1 cellular context compared by ENCODE assay signal in the genomic region with DNA sequence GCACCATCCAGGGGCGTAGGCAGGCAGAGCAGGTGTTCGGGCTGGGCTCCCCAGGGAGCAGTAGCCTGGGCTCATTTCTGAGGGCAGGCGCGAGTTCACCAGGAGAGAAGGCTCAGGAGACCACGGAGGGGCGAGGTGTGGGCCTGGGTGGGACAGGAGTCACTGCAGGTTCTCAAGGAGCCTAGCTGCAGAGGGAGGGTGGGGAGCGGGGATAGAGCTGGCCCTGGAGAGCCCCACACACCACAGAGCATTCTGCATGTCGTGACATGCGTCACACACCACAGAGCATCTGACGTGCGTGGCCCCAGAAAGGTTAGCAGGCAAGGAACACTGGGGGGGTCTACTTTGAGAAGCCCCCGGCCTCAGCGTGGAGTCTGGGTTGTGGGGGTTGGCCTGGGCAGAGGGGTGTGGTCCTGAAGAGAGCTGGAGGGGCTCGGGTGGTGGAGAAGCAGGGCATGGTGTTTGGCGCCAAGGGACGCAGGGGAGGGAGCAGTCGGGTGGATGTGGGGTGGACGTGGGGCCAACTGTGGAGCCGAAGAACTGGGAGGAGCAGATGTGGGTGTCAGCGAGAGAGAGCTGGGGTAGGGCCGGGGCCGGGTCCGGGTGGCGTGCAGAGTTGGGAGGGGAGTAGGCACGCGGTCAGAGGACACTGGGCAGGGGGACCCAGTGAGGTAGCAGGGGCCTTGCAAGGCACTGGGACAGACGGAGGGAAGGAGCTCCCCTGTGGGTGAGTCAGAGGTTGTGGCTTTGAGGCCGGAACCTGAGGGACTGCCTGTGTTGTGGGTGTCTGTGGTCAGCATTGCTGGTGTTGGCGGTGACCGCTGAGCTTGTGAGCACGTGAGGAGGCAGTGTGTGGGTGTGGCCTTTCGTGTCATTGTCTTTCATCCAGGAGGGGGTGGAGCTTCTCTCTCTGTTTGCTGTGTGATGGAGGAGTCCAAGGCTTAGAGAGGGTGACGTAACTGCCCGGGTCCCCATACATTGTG.
TF ChIP-seq lines count a peak whose summit lies in the region.

No MANE protein-coding gene starts in this region.

TF ChIP-seq in K562, 482 proteins besides CTCF, POLR2A, EP300 and RAD21 (continued from another document):
- TF ChIP-seq TRIM25 (IDR thresholded peaks at IDR 0.05; ENCODE audit: borderline replicate concordance) (no peak), C11orf30 (IDR thresholded peaks at IDR 0.05; ENCODE audit: low read depth) (no peak), PTRF (tag; IDR thresholded peaks at IDR 0.05) (no peak), KAT2B (IDR thresholded peaks at IDR 0.05; ENCODE audit: low read depth, low read length) (no peak), MITF (IDR thresholded peaks at IDR 0.05) (peak; percentile 37; the same call in 1 of the 2 replicates), ZNF3 (CRISPR knock-in tag; IDR thresholded peaks at IDR 0.05) (no peak), PREB (CRISPR knock-in tag; IDR thresholded peaks at IDR 0.05) (no peak), NCOA2 (IDR thresholded peaks at IDR 0.05; ENCODE audit: partially characterized antibody in 2 of 2) (no peak), CREM (IDR thresholded peaks at IDR 0.05; ENCODE audit: low read depth) (peak; percentile 76), RREB1 (CRISPR knock-in tag; IDR thresholded peaks at IDR 0.05) (no peak), TOE1 (IDR thresholded peaks at IDR 0.05; ENCODE audit: borderline replicate concordance) (no peak), TOE1 (CRISPR knock-in tag; IDR thresholded peaks at IDR 0.05; ENCODE audit: borderline replicate concordance, low read depth) (no peak), ESRRA (IDR thresholded peaks at IDR 0.05; ENCODE audit: borderline replicate concordance, low read depth) (peak; percentile 92; the same call in 1 of the 2 replicates), ZNF184 (CRISPR knock-in tag; IDR thresholded peaks at IDR 0.05) (no peak), ZNF146 (CRISPR knock-in tag; IDR thresholded peaks at IDR 0.05; ENCODE audit: unreplicated experiment) (no peak)
- TF ChIP-seq, protein P1, sequence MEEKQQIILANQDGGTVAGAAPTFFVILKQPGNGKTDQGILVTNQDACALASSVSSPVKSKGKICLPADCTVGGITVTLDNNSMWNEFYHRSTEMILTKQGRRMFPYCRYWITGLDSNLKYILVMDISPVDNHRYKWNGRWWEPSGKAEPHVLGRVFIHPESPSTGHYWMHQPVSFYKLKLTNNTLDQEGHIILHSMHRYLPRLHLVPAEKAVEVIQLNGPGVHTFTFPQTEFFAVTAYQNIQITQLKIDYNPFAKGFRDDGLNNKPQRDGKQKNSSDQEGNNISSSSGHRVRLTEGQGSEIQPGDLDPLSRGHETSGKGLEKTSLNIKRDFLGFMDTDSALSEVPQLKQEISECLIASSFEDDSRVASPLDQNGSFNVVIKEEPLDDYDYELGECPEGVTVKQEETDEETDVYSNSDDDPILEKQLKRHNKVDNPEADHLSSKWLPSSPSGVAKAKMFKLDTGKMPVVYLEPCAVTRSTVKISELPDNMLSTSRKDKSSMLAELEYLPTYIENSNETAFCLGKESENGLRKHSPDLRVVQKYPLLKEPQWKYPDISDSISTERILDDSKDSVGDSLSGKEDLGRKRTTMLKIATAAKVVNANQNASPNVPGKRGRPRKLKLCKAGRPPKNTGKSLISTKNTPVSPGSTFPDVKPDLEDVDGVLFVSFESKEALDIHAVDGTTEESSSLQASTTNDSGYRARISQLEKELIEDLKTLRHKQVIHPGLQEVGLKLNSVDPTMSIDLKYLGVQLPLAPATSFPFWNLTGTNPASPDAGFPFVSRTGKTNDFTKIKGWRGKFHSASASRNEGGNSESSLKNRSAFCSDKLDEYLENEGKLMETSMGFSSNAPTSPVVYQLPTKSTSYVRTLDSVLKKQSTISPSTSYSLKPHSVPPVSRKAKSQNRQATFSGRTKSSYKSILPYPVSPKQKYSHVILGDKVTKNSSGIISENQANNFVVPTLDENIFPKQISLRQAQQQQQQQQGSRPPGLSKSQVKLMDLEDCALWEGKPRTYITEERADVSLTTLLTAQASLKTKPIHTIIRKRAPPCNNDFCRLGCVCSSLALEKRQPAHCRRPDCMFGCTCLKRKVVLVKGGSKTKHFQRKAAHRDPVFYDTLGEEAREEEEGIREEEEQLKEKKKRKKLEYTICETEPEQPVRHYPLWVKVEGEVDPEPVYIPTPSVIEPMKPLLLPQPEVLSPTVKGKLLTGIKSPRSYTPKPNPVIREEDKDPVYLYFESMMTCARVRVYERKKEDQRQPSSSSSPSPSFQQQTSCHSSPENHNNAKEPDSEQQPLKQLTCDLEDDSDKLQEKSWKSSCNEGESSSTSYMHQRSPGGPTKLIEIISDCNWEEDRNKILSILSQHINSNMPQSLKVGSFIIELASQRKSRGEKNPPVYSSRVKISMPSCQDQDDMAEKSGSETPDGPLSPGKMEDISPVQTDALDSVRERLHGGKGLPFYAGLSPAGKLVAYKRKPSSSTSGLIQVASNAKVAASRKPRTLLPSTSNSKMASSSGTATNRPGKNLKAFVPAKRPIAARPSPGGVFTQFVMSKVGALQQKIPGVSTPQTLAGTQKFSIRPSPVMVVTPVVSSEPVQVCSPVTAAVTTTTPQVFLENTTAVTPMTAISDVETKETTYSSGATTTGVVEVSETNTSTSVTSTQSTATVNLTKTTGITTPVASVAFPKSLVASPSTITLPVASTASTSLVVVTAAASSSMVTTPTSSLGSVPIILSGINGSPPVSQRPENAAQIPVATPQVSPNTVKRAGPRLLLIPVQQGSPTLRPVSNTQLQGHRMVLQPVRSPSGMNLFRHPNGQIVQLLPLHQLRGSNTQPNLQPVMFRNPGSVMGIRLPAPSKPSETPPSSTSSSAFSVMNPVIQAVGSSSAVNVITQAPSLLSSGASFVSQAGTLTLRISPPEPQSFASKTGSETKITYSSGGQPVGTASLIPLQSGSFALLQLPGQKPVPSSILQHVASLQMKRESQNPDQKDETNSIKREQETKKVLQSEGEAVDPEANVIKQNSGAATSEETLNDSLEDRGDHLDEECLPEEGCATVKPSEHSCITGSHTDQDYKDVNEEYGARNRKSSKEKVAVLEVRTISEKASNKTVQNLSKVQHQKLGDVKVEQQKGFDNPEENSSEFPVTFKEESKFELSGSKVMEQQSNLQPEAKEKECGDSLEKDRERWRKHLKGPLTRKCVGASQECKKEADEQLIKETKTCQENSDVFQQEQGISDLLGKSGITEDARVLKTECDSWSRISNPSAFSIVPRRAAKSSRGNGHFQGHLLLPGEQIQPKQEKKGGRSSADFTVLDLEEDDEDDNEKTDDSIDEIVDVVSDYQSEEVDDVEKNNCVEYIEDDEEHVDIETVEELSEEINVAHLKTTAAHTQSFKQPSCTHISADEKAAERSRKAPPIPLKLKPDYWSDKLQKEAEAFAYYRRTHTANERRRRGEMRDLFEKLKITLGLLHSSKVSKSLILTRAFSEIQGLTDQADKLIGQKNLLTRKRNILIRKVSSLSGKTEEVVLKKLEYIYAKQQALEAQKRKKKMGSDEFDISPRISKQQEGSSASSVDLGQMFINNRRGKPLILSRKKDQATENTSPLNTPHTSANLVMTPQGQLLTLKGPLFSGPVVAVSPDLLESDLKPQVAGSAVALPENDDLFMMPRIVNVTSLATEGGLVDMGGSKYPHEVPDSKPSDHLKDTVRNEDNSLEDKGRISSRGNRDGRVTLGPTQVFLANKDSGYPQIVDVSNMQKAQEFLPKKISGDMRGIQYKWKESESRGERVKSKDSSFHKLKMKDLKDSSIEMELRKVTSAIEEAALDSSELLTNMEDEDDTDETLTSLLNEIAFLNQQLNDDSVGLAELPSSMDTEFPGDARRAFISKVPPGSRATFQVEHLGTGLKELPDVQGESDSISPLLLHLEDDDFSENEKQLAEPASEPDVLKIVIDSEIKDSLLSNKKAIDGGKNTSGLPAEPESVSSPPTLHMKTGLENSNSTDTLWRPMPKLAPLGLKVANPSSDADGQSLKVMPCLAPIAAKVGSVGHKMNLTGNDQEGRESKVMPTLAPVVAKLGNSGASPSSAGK (IDR thresholded peaks at IDR 0.05) = no peak
- TF ChIP-seq, protein P2, sequence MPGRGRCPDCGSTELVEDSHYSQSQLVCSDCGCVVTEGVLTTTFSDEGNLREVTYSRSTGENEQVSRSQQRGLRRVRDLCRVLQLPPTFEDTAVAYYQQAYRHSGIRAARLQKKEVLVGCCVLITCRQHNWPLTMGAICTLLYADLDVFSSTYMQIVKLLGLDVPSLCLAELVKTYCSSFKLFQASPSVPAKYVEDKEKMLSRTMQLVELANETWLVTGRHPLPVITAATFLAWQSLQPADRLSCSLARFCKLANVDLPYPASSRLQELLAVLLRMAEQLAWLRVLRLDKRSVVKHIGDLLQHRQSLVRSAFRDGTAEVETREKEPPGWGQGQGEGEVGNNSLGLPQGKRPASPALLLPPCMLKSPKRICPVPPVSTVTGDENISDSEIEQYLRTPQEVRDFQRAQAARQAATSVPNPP (IDR thresholded peaks at IDR 0.05; ENCODE audit: borderline replicate concordance, insufficient read depth, insufficient read length) = no peak
